ENCODE assay signal across 9 cellular contexts in genomic region chr4:138190452-138190858, GRCh38. TPM values are rescaled to one million over a fixed set of nuclear protein-coding genes. Genes with fewer than 3 reads are reported as not detected.
DNase-seq lines count a peak whose midpoint lies in the region; ATAC-seq, FAIRE-seq and TF ChIP-seq lines count a peak whose summit lies in the region.
"Had no signal": no experiment of that assay in that cellular context is flagged by ENCODE, and none has a peak within 500 bp of the region (broad histone marks: within the 10 kb centered on the region; RNA-seq: fewer than 3 reads in every experiment).

No MANE protein-coding gene starts in this region.

- H3K27me3 Mint-ChIP-seq in T-cell, result no peaks in the 10 kb centered on the region
- H3K27me3 Mint-ChIP-seq: activated naive CD8-positive, alpha-beta T cell had no signal

- no peak overlapping the region for H3K27ac Mint-ChIP-seq in T-cell
- H3K27ac Mint-ChIP-seq: activated naive CD8-positive, alpha-beta T cell had no signal

- no peaks in the 10 kb centered on the region for H3K4me1 Mint-ChIP-seq in T-cell

- no peaks in the 10 kb centered on the region for H3K9me3 Mint-ChIP-seq in T-cell

- TF ChIP-seq CTCF in right atrium auricular region (IDR thresholded peaks at IDR 0.05), result no peak

- no peaks in the 10 kb centered on the region for H3K36me3 ChIP-seq in right atrium auricular region

- H3K9me3 ChIP-seq in right atrium auricular region, result no peaks in the 10 kb centered on the region

- ATAC-seq in GM18517 (IDR thresholded peaks at IDR 0.05; ENCODE audit: unreplicated experiment), result peak; percentile 100
- peak; percentile 97 for ATAC-seq in GM21737 (IDR thresholded peaks at IDR 0.05; ENCODE audit: unreplicated experiment)
- peak; percentile 98 for ATAC-seq in HG03469 (IDR thresholded peaks at IDR 0.05; ENCODE audit: unreplicated experiment)
- no peak for ATAC-seq in T-cell (replicated peaks in 1 of 4)

- no peak for FAIRE-seq in HTR-8/SVneo (lab: Jason Lieb, UNC)

- H3K4me3 Mint-ChIP-seq in T-cell, result no peak overlapping the region
- H3K4me3 Mint-ChIP-seq: activated naive CD8-positive, alpha-beta T cell had no signal

- H3K27me3 ChIP-seq in right atrium auricular region, result no peaks in the 10 kb centered on the region

- CTCF ChIA-PET in T-cell (lab: Charles Lee), result no interaction called here

- peaks cover 0 to 4% of the 10 kb centered on the region in 2 donors for H3K4me1 ChIP-seq in right atrium auricular region

- POLR2A ChIA-PET in T-cell (lab: Charles Lee), result no interaction called here

- peak overlapping the region; percentile 62 for H3K27ac ChIP-seq in epithelial cell of prostate
- H3K27ac ChIP-seq in right atrium auricular region, result no peak overlapping the region

- no peak overlapping the region for H3K4me3 ChIP-seq in right atrium auricular region

- DNase-seq in epithelial cell of prostate (ENCODE audit: low read depth, low spot score), result no peak
- DNase-seq in T-cell, result no peak
- DNase-seq in right atrium auricular region (ENCODE audit: low spot score), result no peak
- no peak for DNase-seq in effector CD8-positive, alpha-beta T cell (lab: John Stamatoyannopoulos, UW)
- DNase-seq in HTR-8/SVneo (ENCODE audit: insufficient read length, low spot score), result no peak

- no peaks in the 10 kb centered on the region for H3K36me3 Mint-ChIP-seq in T-cell
- H3K36me3 Mint-ChIP-seq: activated naive CD8-positive, alpha-beta T cell had no signal

RNA-seq across cellular contexts. Expression of gene SLC7A11, which starts 51.7 kb away (rescaled TPM):
- under 1 TPM; 0.05 to 0.44 (median 0.30) TPM for total RNA-seq in T-cell
- 1 to 10 TPM; 1.5 to 5.0 TPM for total RNA-seq in right atrium auricular region

Comparison
In these comparisons a context has a peak if more than half of its experiments do, and no peak if none do; other contexts are left out.
1. ATAC-seq: peak in GM18517 (single experiment), GM21737 (single experiment) and HG03469 (single experiment); none in T-cell (0 of 4).